ENCODE assay signal across 24 cellular contexts in genomic region chr4:14095881-14096280, GRCh38.
"Had no signal": no experiment of that assay in that cellular context is flagged by ENCODE, and none has a peak within 500 bp of the region (broad histone marks: within the 10 kb centered on the region; RNA-seq: fewer than 3 reads in every experiment).

No MANE protein-coding gene starts in this region.

- H3K27ac ChIP-seq: cardiac muscle cell, coronary artery, neural progenitor cell, right atrium auricular region, thoracic aorta had no signal

- ATAC-seq: effector memory CD8-positive, alpha-beta T cell; left cardiac atrium; natural killer cell; stimulated activated effector memory CD8-positive, alpha-beta T cell treated with anti-CD3 and anti-CD28 coated beads, Interleukin-12 subunit alpha, Interleukin-12 subunit beta, amount 100 ng/mL, for 72 hours; T-helper 17 cell had no signal

- H3K27me3 ChIP-seq: cardiac muscle cell, dorsolateral prefrontal cortex, neural progenitor cell, right atrium auricular region had no signal

- H3K9me3 ChIP-seq: thoracic aorta had no signal

- H3K4me3 ChIP-seq: cardiac muscle cell, coronary artery, dorsolateral prefrontal cortex, neural progenitor cell, right atrium auricular region, thoracic aorta had no signal

- H3K36me3 ChIP-seq: cardiac muscle cell, neural progenitor cell, right atrium auricular region, thoracic aorta had no signal

- H2AFZ ChIP-seq: neural progenitor cell had no signal

- H3K4me2 ChIP-seq: neural progenitor cell had no signal

- H3K9ac ChIP-seq: neural progenitor cell had no signal

- H3K4me1 ChIP-seq: neural progenitor cell, right atrium auricular region had no signal

- DNase-seq: activated CD4-positive, alpha-beta memory T cell treated with anti-CD3 and anti-CD28 coated beads for 36 hours; activated CD4-positive, alpha-beta T cell treated with anti-CD3 and anti-CD28 coated beads, Interleukin-2, amount 10 ng/mL, durations not matched to agents 24 days and 14 days; activated CD4-positive, CD25-positive, alpha-beta regulatory T cell treated with anti-CD3 and anti-CD28 coated beads, Interleukin-2, amount 50 U/mL, for 72 hours; activated CD8-positive, alpha-beta memory T cell treated with anti-CD3 and anti-CD28 coated beads, Interleukin-2, amount 50 U/mL, for 4 hours; activated gamma-delta T cell; activated naive CD4-positive, alpha-beta T cell treated with anti-CD3 and anti-CD28 coated beads, Interleukin-2, amount 10 ng/mL, durations not matched to agents 7 days and 5 days; activated naive CD8-positive, alpha-beta T cell treated with anti-CD3 and anti-CD28 coated beads, Interleukin-2, amount 10 ng/mL, durations not matched to agents 7 days and 5 days; activated T-cell treated with anti-CD3 and anti-CD28 coated beads, Interleukin-2, amount 50 U/mL, for 24 hours; cerebellar nuclear complex; effector memory CD8-positive, alpha-beta T cell; erythroblast; hippocampal formation; left cardiac atrium; natural killer cell; occipital lobe; stimulated activated CD4-positive, alpha-beta T cell treated with anti-CD3 and anti-CD28 coated beads, Interleukin-4, amount 100 ng/mL, for 1 hour; T-helper 17 cell had no signal
